ENCODE assay signal across 1 cellular context in the genomic region with DNA sequence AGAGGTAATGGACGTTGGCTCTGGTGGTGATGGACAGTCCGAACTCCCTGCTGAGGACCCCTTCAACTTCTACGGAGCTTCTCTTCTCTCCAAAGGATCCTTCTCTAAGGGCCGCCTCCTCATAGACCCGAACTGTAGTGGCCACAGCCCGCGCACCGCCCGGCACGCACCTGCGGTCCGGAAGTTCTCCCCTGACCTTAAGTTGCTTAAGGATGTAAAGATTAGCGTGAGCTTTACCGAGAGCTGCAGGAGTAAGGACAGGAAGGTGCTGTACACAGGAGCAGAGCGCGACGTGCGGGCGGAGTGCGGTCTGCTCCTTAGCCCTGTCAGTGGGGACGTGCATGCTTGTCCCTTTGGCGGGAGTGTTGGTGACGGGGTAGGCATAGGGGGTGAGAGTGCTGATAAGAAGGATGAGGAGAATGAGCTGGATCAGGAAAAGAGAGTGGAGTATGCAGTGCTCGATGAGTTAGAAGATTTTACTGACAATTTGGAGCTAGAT.
TF ChIP-seq lines count a peak whose summit lies in the region.

No MANE protein-coding gene starts in this region.

TF ChIP-seq in K562, 482 proteins besides CTCF, POLR2A, EP300 and RAD21:
- TF ChIP-seq ZNF274 (IDR thresholded peaks at IDR 0.05; ENCODE audit: borderline replicate concordance, low read depth, low read length), result no peak
- no peak for TF ChIP-seq MTA2 (IDR thresholded peaks at IDR 0.05; ENCODE audit: low read depth)
- TF ChIP-seq, protein P1, sequence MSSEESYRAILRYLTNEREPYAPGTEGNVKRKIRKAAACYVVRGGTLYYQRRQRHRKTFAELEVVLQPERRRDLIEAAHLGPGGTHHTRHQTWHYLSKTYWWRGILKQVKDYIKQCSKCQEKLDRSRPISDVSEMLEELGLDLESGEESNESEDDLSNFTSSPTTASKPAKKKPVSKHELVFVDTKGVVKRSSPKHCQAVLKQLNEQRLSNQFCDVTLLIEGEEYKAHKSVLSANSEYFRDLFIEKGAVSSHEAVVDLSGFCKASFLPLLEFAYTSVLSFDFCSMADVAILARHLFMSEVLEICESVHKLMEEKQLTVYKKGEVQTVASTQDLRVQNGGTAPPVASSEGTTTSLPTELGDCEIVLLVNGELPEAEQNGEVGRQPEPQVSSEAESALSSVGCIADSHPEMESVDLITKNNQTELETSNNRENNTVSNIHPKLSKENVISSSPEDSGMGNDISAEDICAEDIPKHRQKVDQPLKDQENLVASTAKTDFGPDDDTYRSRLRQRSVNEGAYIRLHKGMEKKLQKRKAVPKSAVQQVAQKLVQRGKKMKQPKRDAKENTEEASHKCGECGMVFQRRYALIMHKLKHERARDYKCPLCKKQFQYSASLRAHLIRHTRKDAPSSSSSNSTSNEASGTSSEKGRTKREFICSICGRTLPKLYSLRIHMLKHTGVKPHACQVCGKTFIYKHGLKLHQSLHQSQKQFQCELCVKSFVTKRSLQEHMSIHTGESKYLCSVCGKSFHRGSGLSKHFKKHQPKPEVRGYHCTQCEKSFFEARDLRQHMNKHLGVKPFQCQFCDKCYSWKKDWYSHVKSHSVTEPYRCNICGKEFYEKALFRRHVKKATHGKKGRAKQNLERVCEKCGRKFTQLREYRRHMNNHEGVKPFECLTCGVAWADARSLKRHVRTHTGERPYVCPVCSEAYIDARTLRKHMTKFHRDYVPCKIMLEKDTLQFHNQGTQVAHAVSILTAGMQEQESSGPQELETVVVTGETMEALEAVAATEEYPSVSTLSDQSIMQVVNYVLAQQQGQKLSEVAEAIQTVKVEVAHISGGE (CRISPR knock-in tag; IDR thresholded peaks at IDR 0.05), result no peak
- no peak for TF ChIP-seq EP400 (IDR thresholded peaks at IDR 0.05)
- no peak for TF ChIP-seq KHSRP (IDR thresholded peaks at IDR 0.05)
- TF ChIP-seq, protein P2, sequence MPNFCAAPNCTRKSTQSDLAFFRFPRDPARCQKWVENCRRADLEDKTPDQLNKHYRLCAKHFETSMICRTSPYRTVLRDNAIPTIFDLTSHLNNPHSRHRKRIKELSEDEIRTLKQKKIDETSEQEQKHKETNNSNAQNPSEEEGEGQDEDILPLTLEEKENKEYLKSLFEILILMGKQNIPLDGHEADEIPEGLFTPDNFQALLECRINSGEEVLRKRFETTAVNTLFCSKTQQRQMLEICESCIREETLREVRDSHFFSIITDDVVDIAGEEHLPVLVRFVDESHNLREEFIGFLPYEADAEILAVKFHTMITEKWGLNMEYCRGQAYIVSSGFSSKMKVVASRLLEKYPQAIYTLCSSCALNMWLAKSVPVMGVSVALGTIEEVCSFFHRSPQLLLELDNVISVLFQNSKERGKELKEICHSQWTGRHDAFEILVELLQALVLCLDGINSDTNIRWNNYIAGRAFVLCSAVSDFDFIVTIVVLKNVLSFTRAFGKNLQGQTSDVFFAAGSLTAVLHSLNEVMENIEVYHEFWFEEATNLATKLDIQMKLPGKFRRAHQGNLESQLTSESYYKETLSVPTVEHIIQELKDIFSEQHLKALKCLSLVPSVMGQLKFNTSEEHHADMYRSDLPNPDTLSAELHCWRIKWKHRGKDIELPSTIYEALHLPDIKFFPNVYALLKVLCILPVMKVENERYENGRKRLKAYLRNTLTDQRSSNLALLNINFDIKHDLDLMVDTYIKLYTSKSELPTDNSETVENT (CRISPR knock-in tag; IDR thresholded peaks at IDR 0.05), result peak; percentile 44; the same call in 1 of the 2 replicates
- TF ChIP-seq, protein P3, sequence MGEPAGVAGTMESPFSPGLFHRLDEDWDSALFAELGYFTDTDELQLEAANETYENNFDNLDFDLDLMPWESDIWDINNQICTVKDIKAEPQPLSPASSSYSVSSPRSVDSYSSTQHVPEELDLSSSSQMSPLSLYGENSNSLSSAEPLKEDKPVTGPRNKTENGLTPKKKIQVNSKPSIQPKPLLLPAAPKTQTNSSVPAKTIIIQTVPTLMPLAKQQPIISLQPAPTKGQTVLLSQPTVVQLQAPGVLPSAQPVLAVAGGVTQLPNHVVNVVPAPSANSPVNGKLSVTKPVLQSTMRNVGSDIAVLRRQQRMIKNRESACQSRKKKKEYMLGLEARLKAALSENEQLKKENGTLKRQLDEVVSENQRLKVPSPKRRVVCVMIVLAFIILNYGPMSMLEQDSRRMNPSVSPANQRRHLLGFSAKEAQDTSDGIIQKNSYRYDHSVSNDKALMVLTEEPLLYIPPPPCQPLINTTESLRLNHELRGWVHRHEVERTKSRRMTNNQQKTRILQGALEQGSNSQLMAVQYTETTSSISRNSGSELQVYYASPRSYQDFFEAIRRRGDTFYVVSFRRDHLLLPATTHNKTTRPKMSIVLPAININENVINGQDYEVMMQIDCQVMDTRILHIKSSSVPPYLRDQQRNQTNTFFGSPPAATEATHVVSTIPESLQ (CRISPR knock-in tag; IDR thresholded peaks at IDR 0.05), result no peak
- no peak for TF ChIP-seq ADNP (tag; IDR thresholded peaks at IDR 0.05)
- 0 out of 4 replicates have a peak, but pooled peaks of 1 of the 2 experiments have one; percentile 26 for TF ChIP-seq SIN3A (IDR thresholded peaks at IDR 0.05; ENCODE audit: borderline replicate concordance in 2 of 2, control insufficient read depth in 1 of 2, low read depth in 2 of 2, low read length in 2 of 2)
- TF ChIP-seq, protein P4, sequence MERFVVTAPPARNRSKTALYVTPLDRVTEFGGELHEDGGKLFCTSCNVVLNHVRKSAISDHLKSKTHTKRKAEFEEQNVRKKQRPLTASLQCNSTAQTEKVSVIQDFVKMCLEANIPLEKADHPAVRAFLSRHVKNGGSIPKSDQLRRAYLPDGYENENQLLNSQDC (CRISPR knock-in tag; IDR thresholded peaks at IDR 0.05), result no peak
- TF ChIP-seq ZNF124 (CRISPR knock-in tag; IDR thresholded peaks at IDR 0.05), result no peak
- TF ChIP-seq RHOXF2B (CRISPR knock-in tag; conservative IDR thresholded peaks at IDR 0.05), result no peak
- TF ChIP-seq ELF4 (CRISPR knock-in tag; IDR thresholded peaks at IDR 0.05), result 0 out of 2 replicates have a peak, but pooled peaks have one; percentile 36
- TF ChIP-seq ZNF444 (CRISPR knock-in tag; IDR thresholded peaks at IDR 0.05), result no peak
- no peak for TF ChIP-seq NCOR1 (IDR thresholded peaks at IDR 0.05)
- TF ChIP-seq TRIM24 (IDR thresholded peaks at IDR 0.05), result no peak
- no peak for TF ChIP-seq ZNF785 (CRISPR knock-in tag; IDR thresholded peaks at IDR 0.05)
- TF ChIP-seq WHSC1 (IDR thresholded peaks at IDR 0.05; ENCODE audit: low read length), result peak; percentile 56
- TF ChIP-seq RBM14 (IDR thresholded peaks at IDR 0.05; ENCODE audit: borderline replicate concordance, insufficient read depth, low read depth, low read length), result peak; percentile 49; the same call in 1 of the 2 replicates
- TF ChIP-seq YY1 (IDR thresholded peaks at IDR 0.05; ENCODE audit: borderline replicate concordance in 1 of 3, control insufficient read depth in 1 of 3, extremely low read depth in 1 of 3, insufficient read depth in 3 of 3, insufficient read length in 1 of 3, insufficient replicate concordance in 2 of 3, low read depth in 1 of 3, low read length in 2 of 3), result peak in 1 of 3 experiments; percentile 46
- no peak for TF ChIP-seq HMGN3 (IDR thresholded peaks at IDR 0.05; ENCODE audit: borderline replicate concordance, extremely low read depth, insufficient read length, low read depth, low read length)
- no peak for TF ChIP-seq SETDB1 (IDR thresholded peaks at IDR 0.05; ENCODE audit: low read length)
- peak; percentile 61; the same call in 1 of the 2 replicates for TF ChIP-seq OTX1 (CRISPR knock-in tag; IDR thresholded peaks at IDR 0.05)
- TF ChIP-seq, protein P5, sequence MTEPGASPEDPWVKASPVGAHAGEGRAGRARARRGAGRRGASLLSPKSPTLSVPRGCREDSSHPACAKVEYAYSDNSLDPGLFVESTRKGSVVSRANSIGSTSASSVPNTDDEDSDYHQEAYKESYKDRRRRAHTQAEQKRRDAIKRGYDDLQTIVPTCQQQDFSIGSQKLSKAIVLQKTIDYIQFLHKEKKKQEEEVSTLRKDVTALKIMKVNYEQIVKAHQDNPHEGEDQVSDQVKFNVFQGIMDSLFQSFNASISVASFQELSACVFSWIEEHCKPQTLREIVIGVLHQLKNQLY (CRISPR knock-in tag; conservative IDR thresholded peaks at IDR 0.05), result peak in 1 of 2 experiments; percentile 80; a peak in 1 of 4 replicates
TF ChIP-seq in K562: peak in this region for 8.
